18 cellular contexts compared by ENCODE assay signal in genomic region chr20:2108498-2108897, GRCh38. TPM values are rescaled to one million over a fixed set of nuclear protein-coding genes. Genes with fewer than 3 reads are reported as not detected.
A peak's percentile ranks its signal among the peaks of the same experiment; 100 is the strongest.
DNase-seq lines count a peak whose midpoint lies in the region; ATAC-seq, FAIRE-seq and TF ChIP-seq lines count a peak whose summit lies in the region.
"Had no signal": no experiment of that assay in that cellular context is flagged by ENCODE, and none has a peak within 500 bp of the region (broad histone marks: within the 10 kb centered on the region; RNA-seq: fewer than 3 reads in every experiment).

No MANE protein-coding gene starts in this region.

- no peak overlapping the region for H3K27ac ChIP-seq in CD4-positive, alpha-beta T cell (ENCODE audit: low read depth, low read length)
- no peak overlapping the region for H3K27ac ChIP-seq in Karpas-422 (ENCODE audit: low read length)
- peak overlapping the region; percentile 47 to 74 (median 68) for H3K27ac ChIP-seq in sigmoid colon
- H3K27ac ChIP-seq in tibial nerve, result no peak overlapping the region
- H3K27ac ChIP-seq: neutrophil had no signal

- no peak for TF ChIP-seq CTCF in CD4-positive, alpha-beta T cell (IDR thresholded peaks at IDR 0.05)
- TF ChIP-seq CTCF in sigmoid colon (IDR thresholded peaks at IDR 0.05) (no peak), tibial nerve (IDR thresholded peaks at IDR 0.05) (no peak)

- no peaks in the 10 kb centered on the region for H3K27me3 ChIP-seq in CD4-positive, alpha-beta T cell (ENCODE audit: control insufficient read depth, insufficient read depth, low read length)
- H3K27me3 ChIP-seq in Karpas-422 (ENCODE audit: low read length), result no peaks in the 10 kb centered on the region
- no peaks in the 10 kb centered on the region for H3K27me3 ChIP-seq in sigmoid colon
- H3K27me3 ChIP-seq in tibial nerve, result no peaks in the 10 kb centered on the region
- H3K27me3 ChIP-seq: neutrophil had no signal

- peaks cover 10% of the 10 kb centered on the region for H3K36me3 ChIP-seq in Karpas-422 (ENCODE audit: insufficient read depth, low read length)
- peaks cover 0 to 6% (median 0%) of the 10 kb centered on the region in 4 donors for H3K36me3 ChIP-seq in sigmoid colon
- peaks cover 0 to 7% (median 0%) of the 10 kb centered on the region in 3 donors for H3K36me3 ChIP-seq in tibial nerve

- no peaks in the 10 kb centered on the region for H3K9me3 ChIP-seq in CD4-positive, alpha-beta T cell (ENCODE audit: control insufficient read depth, low read length)
- H3K9me3 ChIP-seq in Karpas-422 (ENCODE audit: low read length) (no peaks in the 10 kb centered on the region), sigmoid colon (no peaks in the 10 kb centered on the region), tibial nerve (no peaks in the 10 kb centered on the region)
- H3K9me3 ChIP-seq: neutrophil had no signal

- H3K27ac Mint-ChIP-seq in CD4-positive, alpha-beta T cell, result no peak overlapping the region
- H3K27ac Mint-ChIP-seq in effector memory CD8-positive, alpha-beta T cell, result peak overlapping the region; percentile 6 to 16

- ATAC-seq in CD4-positive, alpha-beta T cell (ENCODE audit: poor library complexity), result no peak
- no peak for ATAC-seq in effector memory CD8-positive, alpha-beta T cell (replicated peaks)
- no peak for ATAC-seq in GM18502 (IDR thresholded peaks at IDR 0.05; ENCODE audit: poor library complexity, unreplicated experiment)

- no peaks in the 10 kb centered on the region for H3K9me2 ChIP-seq in Karpas-422 (replicated peaks; ENCODE audit: insufficient read depth, low read length)

- H2AFZ ChIP-seq in Karpas-422 (ENCODE audit: low read length), result no peak overlapping the region

- TF ChIP-seq POLR2A in sigmoid colon (IDR thresholded peaks at IDR 0.05) (no peak), tibial nerve (IDR thresholded peaks at IDR 0.05) (no peak)

- peaks cover 33% of the 10 kb centered on the region for H3K4me1 ChIP-seq in Karpas-422 (ENCODE audit: low read length)
- H3K4me1 ChIP-seq in sigmoid colon, result peaks cover 0 to 95% (median 80%) of the 10 kb centered on the region in 4 donors
- peaks cover 0 to 90% (median 50%) of the 10 kb centered on the region in 4 donors for H3K4me1 ChIP-seq in tibial nerve

- CTCF ChIA-PET in CD4-positive, alpha-beta T cell (lab: Charles Lee), result no interaction called here

- intact Hi-C loops in CD4-positive, alpha-beta T cell (cut with DNase I, micrococcal nuclease), result loop anchor here in 1 of 2 experiments (10.0 kb wide), 3 partner anchors 334 to 884 kb away; partner anchors contain the start of genes FKBP1A and RAD21L1
- intact Hi-C loops in sigmoid colon (cut with DNase I), result loop anchor here (10.0 kb wide), 1 partner anchor 304 kb away; no protein-coding TSS in a partner anchor

- H3K4me1 Mint-ChIP-seq in CD4-positive, alpha-beta T cell (ENCODE audit: low read depth), result peaks cover 95% of the 10 kb centered on the region
- H3K4me1 Mint-ChIP-seq in effector memory CD8-positive, alpha-beta T cell (ENCODE audit: low read depth in 2 of 2), result peaks cover 66 to 88% of the 10 kb centered on the region in 2 donors

- no peak overlapping the region for H3K4me3 ChIP-seq in Karpas-422 (ENCODE audit: low read length)
- H3K4me3 ChIP-seq in sigmoid colon, result no peak overlapping the region
- H3K4me3 ChIP-seq in tibial nerve, result no peak overlapping the region

- H3K4me3 Mint-ChIP-seq in CD4-positive, alpha-beta T cell, result peak overlapping the region; percentile 36
- peak overlapping the region; percentile 2 to 3 for H3K4me3 Mint-ChIP-seq in effector memory CD8-positive, alpha-beta T cell

- peak overlapping the region; percentile 24 for H3K4me2 ChIP-seq in Karpas-422 (ENCODE audit: low read depth, low read length, poor library complexity, severe bottlenecking)

- H3K9ac ChIP-seq in Karpas-422 (ENCODE audit: low read length), result no peak overlapping the region

- H3K79me2 ChIP-seq in Karpas-422 (ENCODE audit: low read length), result peaks cover 18% of the 10 kb centered on the region

- TF ChIP-seq EP300 in sigmoid colon (IDR thresholded peaks at IDR 0.05) (no peak), tibial nerve (IDR thresholded peaks at IDR 0.05) (no peak)

- no peaks in the 10 kb centered on the region for H3K27me3 Mint-ChIP-seq in CD4-positive, alpha-beta T cell
- no peaks in the 10 kb centered on the region for H3K27me3 Mint-ChIP-seq in effector memory CD8-positive, alpha-beta T cell

- H3K36me3 Mint-ChIP-seq in CD4-positive, alpha-beta T cell (ENCODE audit: low read depth), result peaks cover 66% of the 10 kb centered on the region
- peaks cover 12% of the 10 kb centered on the region for H3K36me3 Mint-ChIP-seq in effector memory CD8-positive, alpha-beta T cell (ENCODE audit: insufficient read depth)

- DNase-seq in CD4-positive, alpha-beta T cell, result no peak
- DNase-seq in Karpas-422 (peak; percentile 82), sigmoid colon (no peak), tibial nerve (ENCODE audit: low spot score in 2 of 2) (no peak), RCC 7860 (ENCODE audit: low spot score) (no peak)
- DNase-seq in effector memory CD8-positive, alpha-beta T cell, result no peak
- DNase-seq: activated CD4-positive, alpha-beta T cell treated with anti-CD3 and anti-CD28 coated beads for 48 hours; activated CD8-positive, alpha-beta memory T cell treated with anti-CD3 and anti-CD28 coated beads, Interleukin-2, amount 50 U/mL, for 48 hours; activated gamma-delta T cell treated with Interleukin-2 at 50 U/mL for 16 hours; AML-193; GDM1; NCI-H1417 treated with DMSO at 0.1 percent for 48 hours; NCI-H2171; NCI-H774 had no signal

- no peak for FAIRE-seq in RCC 7860 (lab: Jason Lieb, UNC)
- FAIRE-seq: GM12892, TTC549 had no signal

- POLR2A ChIA-PET in CD4-positive, alpha-beta T cell (lab: Charles Lee), result no interaction called here

- H4K20me1 ChIP-seq in Karpas-422 (ENCODE audit: insufficient read depth, low read depth, low read length), result peaks cover 96% of the 10 kb centered on the region

- no peaks in the 10 kb centered on the region for H3K9me3 Mint-ChIP-seq in CD4-positive, alpha-beta T cell
- H3K9me3 Mint-ChIP-seq in effector memory CD8-positive, alpha-beta T cell, result no peaks in the 10 kb centered on the region

- 70 to 90% methylated on average over 3 of the region's 3 CpGs for WGBS in sigmoid colon, 2 donors
- 84 to 95% methylated on average over 3 of the region's 3 CpGs for WGBS in tibial nerve, 2 donors

RNA-seq across cellular contexts. Expression of gene STK35, which starts 6.9 kb away (rescaled TPM):
- 10 to 100 TPM; 18.9 to 19.6 TPM for total RNA-seq in CD4-positive, alpha-beta T cell
- total RNA-seq in Karpas-422 (2014; rRNA removed; shearing (Covaris generic); ENCODE audit: low replicate concordance), result 8.7 and 9.2 TPM in 2 replicates
- 10 to 100 TPM; 12.5 to 16.8 (median 13.7) TPM for total RNA-seq in sigmoid colon
- polyA plus RNA-seq in sigmoid colon, result 10 to 100 TPM in 1 of 3 donors, 1 to 10 TPM in 2; 4.8 to 14.4 (median 9.9) TPM
- 10 to 100 TPM; 13.3 to 26.1 (median 20.5) TPM for total RNA-seq in tibial nerve

Comparison
In these comparisons a context has a peak if more than half of its experiments do, and no peak if none do; other contexts are left out.
1. H3K27ac ChIP-seq: peak in sigmoid colon (4 of 4); none in CD4-positive, alpha-beta T cell (single experiment), Karpas-422 (single experiment) and tibial nerve (0 of 4).